21 cellular contexts compared by ENCODE assay signal in genomic region chr15:64705006-64705405, GRCh38.
DNase-seq lines count a peak whose midpoint lies in the region; ATAC-seq and TF ChIP-seq lines count a peak whose summit lies in the region.
"Had no signal": no experiment of that assay in that cellular context is flagged by ENCODE, and none has a peak within 500 bp of the region (broad histone marks: within the 10 kb centered on the region; RNA-seq: fewer than 3 reads in every experiment).

No MANE protein-coding gene starts in this region.

- ATAC-seq in CD4-positive, alpha-beta T cell (ENCODE audit: poor library complexity): no peak
- ATAC-seq in GM23338: no peak

- H3K36me3 Mint-ChIP-seq in CD4-positive, alpha-beta T cell (ENCODE audit: low read depth): peaks cover 7% of the 10 kb centered on the region
- H3K36me3 Mint-ChIP-seq in IgD-negative memory B cell (peaks cover 1% of the 10 kb centered on the region), GM23338 (ENCODE audit: low read depth) (peaks cover 60% of the 10 kb centered on the region)

- no peak for TF ChIP-seq CTCF in CD4-positive, alpha-beta T cell (IDR thresholded peaks at IDR 0.05)
- TF ChIP-seq CTCF in liver (IDR thresholded peaks at IDR 0.05; ENCODE audit: low read depth, low read length, missing input control) (no peak), osteoblast (IDR thresholded peaks at IDR 0.05; ENCODE audit: extremely low read depth, low read depth, low read length) (no peak), GM23338 (conservative IDR thresholded peaks at IDR 0.05; ENCODE audit: low read depth in 2 of 2) (no peak)

- H3K4me2 ChIP-seq in osteoblast (ENCODE audit: insufficient read depth, low read length): no peak overlapping the region
- no peak overlapping the region for H3K4me2 ChIP-seq in GM23338
- H3K4me2 ChIP-seq: PC-9, SK-N-SH had no signal

- H3K4me3 ChIP-seq in liver (ENCODE audit: low read depth in 1 of 3, low read length in 3 of 3) (peak overlapping the region in 1 of 3 donors; percentile 16), osteoblast (ENCODE audit: insufficient read depth, low read length) (no peak overlapping the region), GM23338 (no peak overlapping the region)
- H3K4me3 ChIP-seq: PC-9 had no signal

- CTCF ChIA-PET in CD4-positive, alpha-beta T cell (lab: Charles Lee): interaction anchor here (0.9 to 1.3 kb wide), 3 partner anchors 23 to 200 kb away, joined by 3 to 5 read pairs (median 3); no protein-coding TSS in a partner anchor

- no peaks in the 10 kb centered on the region for H3K9me2 ChIP-seq in GM23338 (ENCODE audit: insufficient read depth)
- H3K9me2 ChIP-seq: SK-N-SH had no signal

- 33% methylated on average over 3 of the region's 3 CpGs for WGBS in liver

- peaks cover 32% of the 10 kb centered on the region for H3K79me2 ChIP-seq in osteoblast (ENCODE audit: insufficient read depth, low read length)
- H3K79me2 ChIP-seq in GM23338 (replicated peaks; ENCODE audit: insufficient read depth): peaks cover 25% of the 10 kb centered on the region

- H3K4me3 Mint-ChIP-seq in CD4-positive, alpha-beta T cell: peak overlapping the region; percentile 31
- peak overlapping the region in 2 of 4 donors; percentile 16 to 73 for H3K4me3 Mint-ChIP-seq in IgD-negative memory B cell
- H3K4me3 Mint-ChIP-seq in GM23338: no peak overlapping the region
- H3K4me3 Mint-ChIP-seq: H9, HFFc6 had no signal

- H3K9ac ChIP-seq in liver (ENCODE audit: low read depth in 1 of 2, low read length in 2 of 2): no peak overlapping the region
- H3K9ac ChIP-seq: SK-N-SH had no signal

- no peaks in the 10 kb centered on the region for H3K9me3 ChIP-seq in CD4-positive, alpha-beta T cell (ENCODE audit: control insufficient read depth, low read length)
- H3K9me3 ChIP-seq in liver (ENCODE audit: control insufficient read depth in 4 of 4, low read length in 3 of 4): no peaks in the 10 kb centered on the region
- no peaks in the 10 kb centered on the region for H3K9me3 ChIP-seq in osteoblast (ENCODE audit: low read depth, low read length)
- H3K9me3 ChIP-seq: BE2C, SK-N-SH had no signal

- H3K27ac ChIP-seq in CD4-positive, alpha-beta T cell (ENCODE audit: low read depth, low read length): no peak overlapping the region
- peak overlapping the region; percentile 45 to 70 for H3K27ac ChIP-seq in liver (ENCODE audit: low read depth in 1 of 2, low read length in 2 of 2)
- no peak overlapping the region for H3K27ac ChIP-seq in osteoblast (ENCODE audit: low read depth, low read length)
- H3K27ac ChIP-seq in GM23338 (ENCODE audit: low read depth): no peak overlapping the region; the same call in 1 of the 2 replicates
- H3K27ac ChIP-seq: PC-9 had no signal

- POLR2A ChIA-PET in CD4-positive, alpha-beta T cell (lab: Charles Lee): interaction anchor here (0.6 to 2.4 kb wide), 3 partner anchors 12 to 349 kb away, joined by 3 to 11 read pairs (median 3); no protein-coding TSS in a partner anchor

- intact Hi-C loops in CD4-positive, alpha-beta T cell (cut with DNase I, micrococcal nuclease): no loop called here

- TF ChIP-seq RAD21 in liver (IDR thresholded peaks at IDR 0.05): no peak

- no peak overlapping the region for H3K27ac Mint-ChIP-seq in CD4-positive, alpha-beta T cell
- peak overlapping the region in 2 of 3 donors; percentile 66 to 67 for H3K27ac Mint-ChIP-seq in IgD-negative memory B cell
- H3K27ac Mint-ChIP-seq in GM23338: no peak overlapping the region
- H3K27ac Mint-ChIP-seq: HFFc6 had no signal

- no peaks in the 10 kb centered on the region for H3K27me3 ChIP-seq in CD4-positive, alpha-beta T cell (ENCODE audit: control insufficient read depth, insufficient read depth, low read length)
- no peaks in the 10 kb centered on the region for H3K27me3 ChIP-seq in liver (ENCODE audit: control insufficient read depth in 4 of 4, insufficient read depth in 4 of 4, low read length in 3 of 4)
- H3K27me3 ChIP-seq in osteoblast (ENCODE audit: insufficient read depth, low read length): no peaks in the 10 kb centered on the region
- H3K27me3 ChIP-seq in GM23338 (ENCODE audit: insufficient read depth): no peaks in the 10 kb centered on the region
- H3K27me3 ChIP-seq: BE2C had no signal

- peaks cover 53% of the 10 kb centered on the region for H3F3A ChIP-seq in GM23338 (replicated peaks; ENCODE audit: low read depth)

- H3K9me3 Mint-ChIP-seq in CD4-positive, alpha-beta T cell: no peaks in the 10 kb centered on the region
- H3K9me3 Mint-ChIP-seq in IgD-negative memory B cell: no peaks in the 10 kb centered on the region
- no peaks in the 10 kb centered on the region for H3K9me3 Mint-ChIP-seq in GM23338
- H3K9me3 Mint-ChIP-seq: HFFc6 had no signal

- H3K27me3 Mint-ChIP-seq in CD4-positive, alpha-beta T cell: no peaks in the 10 kb centered on the region
- no peaks in the 10 kb centered on the region for H3K27me3 Mint-ChIP-seq in IgD-negative memory B cell
- peaks cover 22% of the 10 kb centered on the region for H3K27me3 Mint-ChIP-seq in GM23338 (ENCODE audit: insufficient read depth, low read depth, poor library complexity)
- H3K27me3 Mint-ChIP-seq: CD4-positive, alpha-beta memory T cell had no signal

- no peaks in the 10 kb centered on the region for H3K36me3 ChIP-seq in liver (ENCODE audit: control insufficient read depth in 4 of 4, insufficient read depth in 3 of 4, low read depth in 1 of 4, low read length in 3 of 4)
- H3K36me3 ChIP-seq in osteoblast (ENCODE audit: insufficient read depth, low read length): no peaks in the 10 kb centered on the region
- peaks cover 15% of the 10 kb centered on the region; the same call in 1 of the 2 replicates for H3K36me3 ChIP-seq in GM23338 (ENCODE audit: insufficient read depth)
- H3K36me3 ChIP-seq: BE2C had no signal

- H3K4me1 Mint-ChIP-seq in CD4-positive, alpha-beta T cell (ENCODE audit: low read depth): peaks cover 38% of the 10 kb centered on the region
- H3K4me1 Mint-ChIP-seq in IgD-negative memory B cell (peaks cover 23 to 33% (median 28%) of the 10 kb centered on the region in 3 donors), GM23338 (peaks cover 22% of the 10 kb centered on the region)

- DNase-seq in CD4-positive, alpha-beta T cell: no peak
- DNase-seq in osteoblast (ENCODE audit: insufficient read length, low spot score, missing footprints) (peak; percentile 63), C1 segment of cervical spinal cord (lab: John Stamatoyannopoulos, UW) (no peak), amniotic stem cell (lab: John Stamatoyannopoulos, UW) (no peak), GM23338 (ENCODE audit: low spot score) (no peak)
- DNase-seq: BE2C; CD4-positive, alpha-beta memory T cell; H9; HFFc6; KG1; NCI-H1092 treated with DMSO at 0.1 percent for 48 hours; NCI-H1436 treated with DMSO at 0.1 percent for 48 hours; NCI-H2029; NCI-H2227 treated with DMSO at 0.1 percent for 48 hours; NCI-H510A; PC-9; RPMI8226; SHP77 treated with DMSO at 0.1 percent for 48 hours; SK-N-SH had no signal

- no peak overlapping the region for H2AFZ ChIP-seq in osteoblast (ENCODE audit: low read length)
- no peak overlapping the region for H2AFZ ChIP-seq in GM23338
- H2AFZ ChIP-seq: PC-9 had no signal

- H4K20me1 ChIP-seq in osteoblast (ENCODE audit: insufficient read depth, low read length) (peaks cover 10% of the 10 kb centered on the region), GM23338 (replicated peaks; ENCODE audit: insufficient read depth) (peaks cover 7% of the 10 kb centered on the region)

- H3K4me1 ChIP-seq in liver (ENCODE audit: control insufficient read depth in 4 of 4, insufficient read depth in 4 of 4, low read length in 3 of 4) (peaks cover 17 to 64% (median 59%) of the 10 kb centered on the region in 4 donors), osteoblast (ENCODE audit: insufficient read depth, low read length) (peaks cover 25% of the 10 kb centered on the region), GM23338 (ENCODE audit: insufficient read depth) (peaks cover 14% of the 10 kb centered on the region; the same call in 1 of the 2 replicates)

TF ChIP-seq in liver, 16 proteins besides CTCF, POLR2A, EP300 and RAD21 (continues in another document):
- TF ChIP-seq FOXA1 (IDR thresholded peaks at IDR 0.05): peak; percentile 55
- TF ChIP-seq, protein P1, sequence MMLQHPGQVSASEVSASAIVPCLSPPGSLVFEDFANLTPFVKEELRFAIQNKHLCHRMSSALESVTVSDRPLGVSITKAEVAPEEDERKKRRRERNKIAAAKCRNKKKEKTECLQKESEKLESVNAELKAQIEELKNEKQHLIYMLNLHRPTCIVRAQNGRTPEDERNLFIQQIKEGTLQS (IDR thresholded peaks at IDR 0.05): no peak
- TF ChIP-seq YY1 (IDR thresholded peaks at IDR 0.05): peak; percentile 69
- peak; percentile 82 to 86 for TF ChIP-seq RXRA (IDR thresholded peaks at IDR 0.05)

TF ChIP-seq in GM23338, 12 proteins besides CTCF, POLR2A, EP300 and RAD21:
- TF ChIP-seq EZH2phosphoT487 (IDR thresholded peaks at IDR 0.05; ENCODE audit: unreplicated experiment): no peak
- no peak for TF ChIP-seq STAT1 (IDR thresholded peaks at IDR 0.05; ENCODE audit: unreplicated experiment)

Comparison
In these comparisons a context has a peak if more than half of its experiments do, and no peak if none do; other contexts are left out.
1. H3K27ac ChIP-seq: peak in liver (2 of 2); none in CD4-positive, alpha-beta T cell (single experiment), osteoblast (single experiment) and GM23338 (single experiment).
2. H3K27ac Mint-ChIP-seq: peak in IgD-negative memory B cell (2 of 3); none in CD4-positive, alpha-beta T cell (single experiment) and GM23338 (single experiment).